ENCODE assay signal across 19 cellular contexts in genomic region chr15:81758789-81759188, GRCh38.
DNase-seq lines count a peak whose midpoint lies in the region; ATAC-seq, FAIRE-seq and TF ChIP-seq lines count a peak whose summit lies in the region.
"Had no signal": no experiment of that assay in that cellular context is flagged by ENCODE, and none has a peak within 500 bp of the region (broad histone marks: within the 10 kb centered on the region; RNA-seq: fewer than 3 reads in every experiment).

No MANE protein-coding gene starts in this region.

- H2AFZ ChIP-seq in HepG2 (ENCODE audit: low read length) = no peak overlapping the region

- H3K27ac ChIP-seq in HEK293 (ENCODE audit: extremely low read depth, low read depth, low read length) (no peak overlapping the region), HepG2 (ENCODE audit: extremely low read length, insufficient read depth, low read length) (no peak overlapping the region), transverse colon (no peak overlapping the region)
- H3K27ac ChIP-seq: 22Rv1, BLaER1 had no signal

- no peaks in the 10 kb centered on the region for H3K79me2 ChIP-seq in HepG2 (ENCODE audit: insufficient read depth, low read length)

- CTCF ChIA-PET in HEK293 (lab: Yijun Ruan, JAX) (interaction anchor here (0.6 to 1.2 kb wide), 2 partner anchors 13 to 350 kb away, joined by 3 read pairs; no protein-coding TSS in a partner anchor), HepG2 (lab: Yijun Ruan, JAX; ENCODE audit: low intra/inter-chr PET ratio, low total read pairs) (no interaction called here)

- H3K4me3 Mint-ChIP-seq in brain = no peak overlapping the region
- H3K4me3 Mint-ChIP-seq in nephron progenitor cell = peak overlapping the region; percentile 29
- H3K4me3 Mint-ChIP-seq: CD4-positive, alpha-beta T cell had no signal

- intact Hi-C loops in HepG2 (cut with micrococcal nuclease; ENCODE audit: unreplicated experiment) = no loop called here
- intact Hi-C loops in transverse colon (cut with DNase I; ENCODE audit: low total_unique reads) = no loop called here

- H3K4me3 ChIP-seq in HEK293 (ENCODE audit: low read depth, low read length) = no peak overlapping the region
- no peak overlapping the region for H3K4me3 ChIP-seq in HepG2 (replicated peaks in 1 of 3; ENCODE audit: insufficient read depth in 1 of 3, low read depth in 2 of 3, low read length in 3 of 3)
- no peak overlapping the region for H3K4me3 ChIP-seq in transverse colon
- H3K4me3 ChIP-seq: BLaER1, HAP-1 had no signal

- H3K36me3 Mint-ChIP-seq in brain (peaks cover 7% of the 10 kb centered on the region), nephron progenitor cell (ENCODE audit: low read depth) (peaks cover 52% of the 10 kb centered on the region)

- H3K4me1 ChIP-seq in HEK293 (ENCODE audit: control insufficient read depth, insufficient read depth, low read length) = no peaks in the 10 kb centered on the region
- no peaks in the 10 kb centered on the region for H3K4me1 ChIP-seq in HepG2 (ENCODE audit: insufficient read depth, low read length)
- peaks cover 0 to 6% (median 0%) of the 10 kb centered on the region in 4 donors for H3K4me1 ChIP-seq in transverse colon
- H3K4me1 ChIP-seq: HAP-1 had no signal

- no peak for TF ChIP-seq EP300 in HepG2 (IDR thresholded peaks at IDR 0.05; ENCODE audit: low read depth in 2 of 2, low read length in 2 of 2)
- no peak for TF ChIP-seq EP300 in HepG2 (CRISPR knock-in tag; IDR thresholded peaks at IDR 0.05; ENCODE audit: borderline replicate concordance)
- no peak for TF ChIP-seq EP300 in transverse colon (IDR thresholded peaks at IDR 0.05; ENCODE audit: low read depth)

- H3K9me3 ChIP-seq in HEK293 (ENCODE audit: control insufficient read depth, insufficient read depth, low read depth, low read length) = no peaks in the 10 kb centered on the region
- H3K9me3 ChIP-seq in HepG2 (ENCODE audit: low read length) = no peaks in the 10 kb centered on the region
- H3K9me3 ChIP-seq in transverse colon = no peaks in the 10 kb centered on the region
- H3K9me3 ChIP-seq: BLaER1 had no signal

- H4K20me1 ChIP-seq in HepG2 (ENCODE audit: insufficient read depth, low read length) = no peaks in the 10 kb centered on the region
- H4K20me1 ChIP-seq: BLaER1 had no signal

- peaks cover 0 to 4% (median 0%) of the 10 kb centered on the region in 5 experiments for H3K9me3 Mint-ChIP-seq in brain
- H3K9me3 Mint-ChIP-seq in nephron progenitor cell = peaks cover 14% of the 10 kb centered on the region
- H3K9me3 Mint-ChIP-seq: CD4-positive, alpha-beta T cell had no signal

- no peaks in the 10 kb centered on the region for H3K36me3 ChIP-seq in HEK293 (ENCODE audit: control insufficient read depth in 2 of 2, insufficient read depth in 1 of 2, low read length in 2 of 2)
- no peaks in the 10 kb centered on the region for H3K36me3 ChIP-seq in HepG2 (replicated peaks in 1 of 2; ENCODE audit: control insufficient read depth in 1 of 2, insufficient read depth in 2 of 2, low read length in 2 of 2)
- no peaks in the 10 kb centered on the region for H3K36me3 ChIP-seq in transverse colon
- H3K36me3 ChIP-seq: BLaER1, HAP-1 had no signal

- in situ Hi-C loops in HepG2 (cut with HindIII; ENCODE audit: extremely low pct_ligation_motif_present, low pct_unique_long_range_greater_than_20kb) (no loop called here), transverse colon (cut with MboI; ENCODE audit: low pct_ligation_motif_present in 1 of 4, low pct_unique_long_range_greater_than_20kb in 1 of 4, low sequenced_read_pairs in 3 of 4) (no loop called here)

- no peak for FAIRE-seq in HepG2 (lab: Jason Lieb, UNC)
- FAIRE-seq: G401.6, GM12891, H1 had no signal

- TF ChIP-seq RAD21 in HepG2 (CRISPR knock-in tag; IDR thresholded peaks at IDR 0.05) = no peak

- peak overlapping the region in 3 of 5 experiments; percentile 18 to 37 (median 19) for H3K27ac Mint-ChIP-seq in brain
- peak overlapping the region; percentile 58 for H3K27ac Mint-ChIP-seq in nephron progenitor cell
- H3K27ac Mint-ChIP-seq: CD4-positive, alpha-beta T cell had no signal

- ATAC-seq in HepG2 = no peak
- no peak for ATAC-seq in GM19324 (IDR thresholded peaks at IDR 0.05; ENCODE audit: low FRiP score, unreplicated experiment)

- H3K27me3 ChIP-seq in HepG2 (ENCODE audit: control insufficient read depth in 1 of 2, insufficient read depth in 2 of 2, low read length in 2 of 2) (peaks cover 0 to 3% of the 10 kb centered on the region in 2 experiments; a peak in 1 of 5 replicates), transverse colon (no peaks in the 10 kb centered on the region)
- H3K27me3 ChIP-seq: BLaER1 had no signal

- BruUV-seq in HepG2 (replicated peaks; lab: Mats Ljungman, UMichigan) = no TSS peak

- no peak overlapping the region for H3K9ac ChIP-seq in HepG2 (ENCODE audit: insufficient read depth, low read depth, low read length)
- H3K9ac ChIP-seq: BLaER1 had no signal

- peak; percentile 18 for DNase-seq in DMS79 treated with DMSO at 0.1 percent for 48 hours (lab: John Stamatoyannopoulos, UW)
- DNase-seq in DMS79 (lab: John Stamatoyannopoulos, UW) = no peak
- DNase-seq in nephron progenitor cell = no peak
- no peak for DNase-seq in HepG2 (ENCODE audit: low spot score)
- DNase-seq in transverse colon = no peak
- DNase-seq: AML-193; Calu3; CD4-positive, alpha-beta T cell; DMS 273 treated with DMSO at 0.1 percent for 48 hours; EL had no signal

- H3K27me3 Mint-ChIP-seq in brain (peaks cover 6% of the 10 kb centered on the region), nephron progenitor cell (ENCODE audit: low read depth, poor library complexity) (peaks cover 14% of the 10 kb centered on the region)

- H3K4me1 Mint-ChIP-seq in brain (peaks cover 33% of the 10 kb centered on the region), nephron progenitor cell (peaks cover 39% of the 10 kb centered on the region)

- no peak for TF ChIP-seq POLR2A in HepG2 (IDR thresholded peaks at IDR 0.05; ENCODE audit: insufficient read depth in 1 of 2, low read depth in 2 of 2, low read length in 2 of 2)
- TF ChIP-seq POLR2A in transverse colon (IDR thresholded peaks at IDR 0.05) = no peak

- POLR2A ChIA-PET in HEK293 (lab: Yijun Ruan, JAX) (no interaction called here), HepG2 (lab: Yijun Ruan, JAX) (no interaction called here)

- H3K4me2 ChIP-seq in HepG2 (ENCODE audit: low read depth, low read length) = no peak overlapping the region
- H3K4me2 ChIP-seq: BLaER1 had no signal

- 0% methylated on average over 2 of the region's 2 CpGs for WGBS in HepG2 (ENCODE audit: low lambda C conversion rate)
- 7 to 25% methylated on average over 2 of the region's 2 CpGs for WGBS in transverse colon (ENCODE audit: low coverage in 1 of 2), 2 donors

- TF ChIP-seq CTCF in HEK293 (tag by site-specific recombination; IDR thresholded peaks at IDR 0.05) (no peak), brain (conservative IDR thresholded peaks at IDR 0.05) (no peak), nephron progenitor cell (IDR thresholded peaks at IDR 0.05) (no peak), HepG2 (CRISPR knock-in tag; IDR thresholded peaks at IDR 0.05) (no peak), transverse colon (IDR thresholded peaks at IDR 0.05) (no peak)

TF ChIP-seq in HEK293, 187 proteins besides CTCF, POLR2A, EP300 and RAD21 (continues in another document):
- peak; percentile 79 for TF ChIP-seq WT1 (tag by site-specific recombination; IDR thresholded peaks at IDR 0.05)
- 0 out of 2 replicates have a peak, but pooled peaks have one; percentile 27 for TF ChIP-seq PRDM4 (tag by site-specific recombination; IDR thresholded peaks at IDR 0.05)

TF ChIP-seq in HepG2, 621 proteins besides CTCF, POLR2A, EP300 and RAD21:
- TF ChIP-seq ZNF879 (CRISPR knock-in tag; IDR thresholded peaks at IDR 0.05) (no peak), ZSCAN12 (CRISPR knock-in tag; IDR thresholded peaks at IDR 0.05) (no peak), MIER3 (CRISPR knock-in tag; IDR thresholded peaks at IDR 0.05; ENCODE audit: borderline replicate concordance) (no peak), PLSCR1 (CRISPR knock-in tag; IDR thresholded peaks at IDR 0.05; ENCODE audit: borderline replicate concordance) (no peak), KLF15 (CRISPR knock-in tag; IDR thresholded peaks at IDR 0.05; ENCODE audit: borderline replicate concordance) (no peak)
